ENCODE assay signal across 8 cellular contexts in the genomic region with DNA sequence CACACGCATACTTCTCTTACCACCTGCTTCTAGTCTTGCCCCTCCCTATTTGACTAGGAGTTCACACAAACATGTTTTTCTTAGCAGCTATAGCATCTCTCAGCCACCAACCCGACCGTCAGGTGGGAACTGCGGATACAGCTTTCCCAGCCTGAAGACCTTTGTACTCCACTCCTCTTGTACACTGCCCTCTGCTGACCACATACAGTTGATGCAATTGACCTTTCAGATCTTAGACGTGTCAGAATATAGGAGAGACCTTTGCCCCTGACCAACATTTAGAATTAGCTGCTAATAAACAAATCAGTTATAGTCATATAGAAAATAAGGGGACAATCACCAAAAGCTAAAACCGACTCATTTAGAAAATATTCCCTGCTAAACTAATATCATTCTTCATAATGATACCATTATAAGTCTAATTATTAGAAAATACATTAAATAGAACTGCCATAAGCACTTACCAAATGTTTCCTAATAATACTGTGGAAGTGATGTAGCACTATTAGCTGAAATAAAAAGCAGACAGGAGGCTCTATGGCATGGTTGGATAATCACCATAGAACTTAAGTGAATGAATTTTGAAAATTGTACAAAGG.
A peak's percentile ranks its signal among the peaks of the same experiment; 100 is the strongest.
DNase-seq lines count a peak whose midpoint lies in the region; ATAC-seq and TF ChIP-seq lines count a peak whose summit lies in the region.

No MANE protein-coding gene starts in this region.

- DNase-seq in Daoy (ENCODE audit: low read depth) (peak; percentile 4), NCI-H2196 treated with DMSO at 0.1 percent for 48 hours (lab: John Stamatoyannopoulos, UW; ENCODE audit: unreplicated experiment) (peak; percentile 28), adrenal gland (peak; percentile 27 to 66 (median 46)), iPS-NIHi11 (ENCODE audit: low spot score) (peak; percentile 80), thyroid gland (peak; percentile 41 to 54), vagina (ENCODE audit: extremely low spot score in 2 of 2) (no peak)

- H3K27ac ChIP-seq in adrenal gland (no peak overlapping the region), thyroid gland (no peak overlapping the region), vagina (no peak overlapping the region)

- intact Hi-C loops in adrenal gland (cut with DNase I): loop anchor here (5.0 kb wide), 2 partner anchors 533 to 538 kb away; no protein-coding TSS in a partner anchor
- intact Hi-C loops in thyroid gland (cut with DNase I): loop anchor here (5.0 kb wide), 1 partner anchor 538 kb away; no protein-coding TSS in a partner anchor
- intact Hi-C loops in vagina (cut with DNase I): loop anchor here (5.0 kb wide), 1 partner anchor 1268 kb away; no protein-coding TSS in a partner anchor

- TF ChIP-seq CTCF in adrenal gland (IDR thresholded peaks at IDR 0.05) (peak; percentile 53 to 71 (median 60)), thyroid gland (IDR thresholded peaks at IDR 0.05) (peak; percentile 16 to 77 (median 56)), vagina (IDR thresholded peaks at IDR 0.05) (peak in 1 of 3 experiments; percentile 23)

- ATAC-seq in GM19463 (IDR thresholded peaks at IDR 0.05; ENCODE audit: unreplicated experiment) (peak; percentile 78), HG03354 (IDR thresholded peaks at IDR 0.05; ENCODE audit: poor library complexity, severe bottlenecking, unreplicated experiment) (peak; percentile 93)

- H3K9me3 ChIP-seq in adrenal gland (replicated peaks in 1 of 3): no peaks in the 10 kb centered on the region
- H3K9me3 ChIP-seq in thyroid gland: no peaks in the 10 kb centered on the region
- no peaks in the 10 kb centered on the region for H3K9me3 ChIP-seq in vagina

- H3K4me3 ChIP-seq in adrenal gland (no peak overlapping the region), thyroid gland (replicated peaks in 1 of 3) (no peak overlapping the region), vagina (no peak overlapping the region)

- H3K36me3 ChIP-seq in adrenal gland (replicated peaks in 1 of 2): no peaks in the 10 kb centered on the region
- H3K36me3 ChIP-seq in thyroid gland: no peaks in the 10 kb centered on the region
- no peaks in the 10 kb centered on the region for H3K36me3 ChIP-seq in vagina

- no peaks in the 10 kb centered on the region for H3K4me1 ChIP-seq in adrenal gland (replicated peaks in 1 of 2)
- no peaks in the 10 kb centered on the region for H3K4me1 ChIP-seq in thyroid gland
- no peaks in the 10 kb centered on the region for H3K4me1 ChIP-seq in vagina

- TF ChIP-seq POLR2A in adrenal gland (IDR thresholded peaks at IDR 0.05) (no peak), thyroid gland (IDR thresholded peaks at IDR 0.05) (no peak), vagina (IDR thresholded peaks at IDR 0.05) (no peak)

- WGBS in adrenal gland, 4 donors: 19 to 26% (median 22%) methylated on average over 6 of the region's 6 CpGs
- 13% methylated on average over 6 of the region's 6 CpGs for WGBS in thyroid gland, 2 donors

- H3K27me3 ChIP-seq in adrenal gland (no peaks in the 10 kb centered on the region), thyroid gland (no peaks in the 10 kb centered on the region), vagina (no peaks in the 10 kb centered on the region)

Comparison
In these comparisons a context has a peak if more than half of its experiments do, and no peak if none do; other contexts are left out.
1. DNase-seq: peak in Daoy (single experiment), NCI-H2196 treated with DMSO at 0.1 percent for 48 hours (single experiment), adrenal gland (7 of 7), iPS-NIHi11 (single experiment) and thyroid gland (2 of 2); none in vagina (0 of 2).